22 cellular contexts compared by ENCODE assay signal in genomic region chrX:10566726-10567097, GRCh38.
"Had no signal": no experiment of that assay in that cellular context is flagged by ENCODE, and none has a peak within 500 bp of the region (broad histone marks: within the 10 kb centered on the region; RNA-seq: fewer than 3 reads in every experiment).

No MANE protein-coding gene starts in this region.

- H3K27ac ChIP-seq: brain microvascular endothelial cell, gastrocnemius medialis, parathyroid adenoma, tibial artery had no signal

- H3K4me3 ChIP-seq: gastrocnemius medialis, tibial artery had no signal

- DNase-seq: activated CD4-positive, alpha-beta T cell treated with anti-CD3 and anti-CD28 coated beads, Interleukin-2, amount 10 ng/mL, durations not matched to agents 7 days and 5 days; activated CD8-positive, alpha-beta T cell treated with anti-CD3 and anti-CD28 coated beads, Interleukin-2, amount 10 ng/mL, durations not matched to agents 7 days and 5 days; activated naive CD4-positive, alpha-beta T cell treated with anti-CD3 and anti-CD28 coated beads for 36 hours; activated naive CD8-positive, alpha-beta T cell treated with anti-CD3 and anti-CD28 coated beads, Interleukin-2, amount 50 U/mL, for 24 hours; activated T-cell treated with anti-CD3 and anti-CD28 coated beads, Interleukin-2, amount 50 U/mL, for 24 hours; anterior cingulate cortex; brain microvascular endothelial cell; cerebellar nuclear complex; cortex of kidney; gastrocnemius medialis; head of caudate nucleus; left ventricle myocardium superior; mesendoderm; naive thymus-derived CD4-positive, alpha-beta T cell; stimulated activated CD4-positive, alpha-beta T cell treated with anti-CD3 and anti-CD28 coated beads, Interleukin-1b, Interleukin-23, amount 100 ng/mL, for 48 hours; stimulated activated CD8-positive, alpha-beta memory T cell treated with anti-CD3 and anti-CD28 coated beads, Interleukin-4, amount 100 ng/mL, for 48 hours; stimulated activated naive CD4-positive, alpha-beta T cell; T-helper 1 cell; tibial artery had no signal

- H3K4me1 ChIP-seq: gastrocnemius medialis, parathyroid adenoma, tibial artery had no signal

- H3K36me3 Mint-ChIP-seq: naive thymus-derived CD4-positive, alpha-beta T cell had no signal

- H3K4me1 Mint-ChIP-seq: activated CD4-positive, alpha-beta T cell treated with anti-CD3 and anti-CD28 coated beads, Interleukin-2, amount 10 ng/mL, durations not matched to agents 7 days and 5 days; activated naive CD8-positive, alpha-beta T cell treated with anti-CD3 and anti-CD28 coated beads, Interleukin-2, amount 50 U/mL, for 24 hours had no signal

- H2AFZ ChIP-seq: parathyroid adenoma had no signal

- H3K27me3 Mint-ChIP-seq: activated CD4-positive, alpha-beta T cell treated with anti-CD3 and anti-CD28 coated beads, Interleukin-2, amount 10 ng/mL, durations not matched to agents 7 days and 5 days; activated naive CD8-positive, alpha-beta T cell treated with anti-CD3 and anti-CD28 coated beads, Interleukin-2, amount 50 U/mL, for 24 hours; activated T-cell treated with anti-CD3 and anti-CD28 coated beads, Interleukin-2, amount 50 U/mL, for 24 hours; naive thymus-derived CD4-positive, alpha-beta T cell had no signal

- H3K27me3 ChIP-seq: brain microvascular endothelial cell, gastrocnemius medialis, tibial artery had no signal

- H3K9me3 Mint-ChIP-seq: activated CD4-positive, alpha-beta T cell treated with anti-CD3 and anti-CD28 coated beads, Interleukin-2, amount 10 ng/mL, durations not matched to agents 7 days and 5 days; activated naive CD8-positive, alpha-beta T cell treated with anti-CD3 and anti-CD28 coated beads, Interleukin-2, amount 50 U/mL, for 24 hours; activated T-helper 2 cell treated with anti-CD3 and anti-CD28 coated beads, Interferon-gamma antibody, Interleukin-2, Interleukin-4, amounts not matched to agents 10 μg/mL and 5 μg/mL and 100 μg/mL, durations not matched to agents 14 hours and 24 hours and 36 hours had no signal

- ATAC-seq: activated CD4-positive, CD25-positive, alpha-beta regulatory T cell treated with anti-CD3 and anti-CD28 coated beads, Interleukin-2, amount 50 U/mL, for 24 hours; activated CD8-positive, alpha-beta T cell treated with anti-CD3 and anti-CD28 coated beads, Interleukin-2, amount 10 ng/mL, durations not matched to agents 7 days and 5 days; activated naive CD8-positive, alpha-beta T cell treated with anti-CD3 and anti-CD28 coated beads, Interleukin-2, amount 50 U/mL, for 24 hours; gastrocnemius medialis; left ventricle myocardium superior; naive thymus-derived CD4-positive, alpha-beta T cell had no signal

- H3K36me3 ChIP-seq: gastrocnemius medialis, tibial artery had no signal

- H3K9me3 ChIP-seq: gastrocnemius medialis had no signal

- H3K4me3 Mint-ChIP-seq: activated CD4-positive, alpha-beta T cell treated with anti-CD3 and anti-CD28 coated beads, Interleukin-2, amount 10 ng/mL, durations not matched to agents 7 days and 5 days; activated CD8-positive, alpha-beta T cell treated with anti-CD3 and anti-CD28 coated beads, Interleukin-2, amount 10 ng/mL, durations not matched to agents 7 days and 5 days; activated naive CD4-positive, alpha-beta T cell treated with anti-CD3 and anti-CD28 coated beads for 36 hours; activated naive CD8-positive, alpha-beta T cell treated with anti-CD3 and anti-CD28 coated beads, Interleukin-2, amount 50 U/mL, for 24 hours; activated T-cell treated with anti-CD3 and anti-CD28 coated beads, Interleukin-2, amount 50 U/mL, for 24 hours; naive thymus-derived CD4-positive, alpha-beta T cell had no signal

- H3K27ac Mint-ChIP-seq: activated CD4-positive, alpha-beta T cell treated with anti-CD3 and anti-CD28 coated beads, Interleukin-2, amount 10 ng/mL, durations not matched to agents 7 days and 5 days; activated CD8-positive, alpha-beta T cell treated with anti-CD3 and anti-CD28 coated beads, Interleukin-2, amount 10 ng/mL, durations not matched to agents 7 days and 5 days; activated naive CD4-positive, alpha-beta T cell treated with anti-CD3 and anti-CD28 coated beads for 36 hours; activated naive CD8-positive, alpha-beta T cell treated with anti-CD3 and anti-CD28 coated beads, Interleukin-2, amount 50 U/mL, for 24 hours; activated T-cell treated with anti-CD3 and anti-CD28 coated beads, Interleukin-2, amount 50 U/mL, for 24 hours; activated T-helper 2 cell treated with anti-CD3 and anti-CD28 coated beads, Interferon-gamma antibody, Interleukin-2, Interleukin-4, amounts not matched to agents 10 μg/mL and 5 μg/mL and 100 μg/mL, durations not matched to agents 14 hours and 24 hours and 36 hours; naive thymus-derived CD4-positive, alpha-beta T cell had no signal

- H3K9ac ChIP-seq: parathyroid adenoma had no signal
